In the genomic region with DNA sequence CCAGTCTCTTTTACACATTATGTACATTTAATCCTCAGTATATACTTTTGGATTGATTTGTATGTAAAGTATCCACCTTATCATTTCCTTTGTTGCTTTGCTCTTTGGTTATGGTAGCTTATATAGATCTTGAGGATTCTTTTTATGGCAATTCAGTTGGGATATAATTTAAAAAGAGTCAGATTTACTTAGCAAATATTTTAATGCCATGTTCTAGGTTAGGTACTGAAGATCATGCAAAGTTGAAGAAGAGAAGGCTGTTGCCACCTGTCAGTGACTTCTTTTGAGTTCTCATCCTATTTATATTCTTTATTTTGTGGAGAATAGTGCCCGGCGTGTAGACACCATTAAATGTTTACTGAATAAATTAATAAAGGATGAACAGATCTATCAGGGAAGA, we compare ENCODE assay signal across 32 cellular contexts.
"Had no signal": no experiment of that assay in that cellular context is flagged by ENCODE, and none has a peak within 500 bp of the region (broad histone marks: within the 10 kb centered on the region; RNA-seq: fewer than 3 reads in every experiment).

No MANE protein-coding gene starts in this region.

- H3K27me3 Mint-ChIP-seq: activated B cell treated with CpG ODN at 0.5 μM for 24 hours; activated CD4-positive, alpha-beta memory T cell treated with anti-CD3 and anti-CD28 coated beads for 36 hours; activated CD4-positive, alpha-beta T cell treated with anti-CD3 and anti-CD28 coated beads, Interleukin-2, amount 10 ng/mL, durations not matched to agents 24 days and 14 days; activated CD8-positive, alpha-beta T cell treated with anti-CD3 and anti-CD28 coated beads for 36 hours; activated T-helper 17 cell treated with anti-CD3 and anti-CD28 coated beads, Interleukin-2, amount 50 U/mL, for 72 hours had no signal

- ATAC-seq: activated CD8-positive, alpha-beta T cell treated with anti-CD3 and anti-CD28 coated beads for 36 hours; activated naive CD4-positive, alpha-beta T cell treated with anti-CD3 and anti-CD28 coated beads, Interleukin-2, amount 50 U/mL, for 72 hours; activated T-cell treated with anti-CD3 and anti-CD28 coated beads, Interleukin-2, amount 50 U/mL, for 4 hours; activated T-cell treated with anti-CD3 and anti-CD28 coated beads, Interleukin-2, amount 50 U/mL, for 72 hours; activated T-helper 17 cell treated with anti-CD3 and anti-CD28 coated beads, Interleukin-2, amount 50 U/mL, for 72 hours; body of pancreas had no signal

- H3K36me3 Mint-ChIP-seq: activated naive CD4-positive, alpha-beta T cell treated with anti-CD3 and anti-CD28 coated beads, Interleukin-2, amount 50 U/mL, for 72 hours had no signal

- H3K4me3 Mint-ChIP-seq: activated B cell treated with CpG ODN at 0.5 μM for 24 hours; activated CD4-positive, alpha-beta memory T cell treated with anti-CD3 and anti-CD28 coated beads for 36 hours; activated CD4-positive, alpha-beta T cell treated with anti-CD3 and anti-CD28 coated beads, Interleukin-2, amount 10 ng/mL, durations not matched to agents 24 days and 14 days; activated CD8-positive, alpha-beta T cell treated with anti-CD3 and anti-CD28 coated beads for 36 hours; activated naive CD4-positive, alpha-beta T cell treated with anti-CD3 and anti-CD28 coated beads for 36 hours; activated T-cell treated with anti-CD3 and anti-CD28 coated beads, Interleukin-2, amount 50 U/mL, for 4 hours; activated T-cell treated with anti-CD3 and anti-CD28 coated beads, Interleukin-2, amount 50 U/mL, for 72 hours; activated T-helper 1 cell treated with anti-CD3 and anti-CD28 coated beads, Interleukin-12 subunit alpha, Interleukin-12 subunit beta, Interleukin-2, Interleukin-4 antibody, amounts not matched to agents 30 ng/mL and 10 ng/mL and 1 ng/mL, durations not matched to agents 14 hours and 24 hours and 36 hours; activated T-helper 17 cell treated with anti-CD3 and anti-CD28 coated beads, Interleukin-2, amount 50 U/mL, for 72 hours; T-helper 1 cell treated with Interleukin-12 subunit alpha and Interleukin-12 subunit beta and Interleukin-4 antibody, amounts not matched to agents 30 μg/mL and 1 μg/mL, for 36 hours; T-helper 2 cell treated with Interferon-gamma antibody and Interleukin-4, amounts not matched to agents 5 μg/mL and 100 μg/mL, for 36 hours had no signal

- DNase-seq: activated B cell treated with CpG ODN at 0.5 μM for 24 hours; activated CD4-positive, alpha-beta memory T cell treated with anti-CD3 and anti-CD28 coated beads for 36 hours; activated CD4-positive, alpha-beta T cell treated with anti-CD3 and anti-CD28 coated beads for 4 hours; activated CD4-positive, alpha-beta T cell treated with anti-CD3 and anti-CD28 coated beads, Interleukin-2, amount 10 ng/mL, durations not matched to agents 24 days and 14 days; activated CD4-positive, alpha-beta T cell treated with anti-CD3 and anti-CD28 coated beads, Interleukin-2, amount 50 U/mL, for 1 hour; activated CD4-positive, alpha-beta T cell treated with anti-CD3 and anti-CD28 coated beads, Interleukin-2, amount 50 U/mL, for 4 hours; activated CD4-positive, CD25-positive, alpha-beta regulatory T cell treated with anti-CD3 and anti-CD28 coated beads, Interleukin-2, amount 50 U/mL, for 72 hours; activated CD8-positive, alpha-beta memory T cell treated with anti-CD3 and anti-CD28 coated beads, Interleukin-2, amount 50 U/mL, for 4 hours; activated CD8-positive, alpha-beta T cell treated with anti-CD3 and anti-CD28 coated beads for 36 hours; activated effector memory CD4-positive, alpha-beta T cell treated with anti-CD3 and anti-CD28 coated beads, Interleukin-2, amount 50 U/mL, for 16 hours; activated gamma-delta T cell treated with Interleukin-2 at 50 U/mL for 16 hours; activated naive CD4-positive, alpha-beta T cell; activated naive CD4-positive, alpha-beta T cell treated with anti-CD3 and anti-CD28 coated beads for 36 hours; activated naive CD4-positive, alpha-beta T cell treated with anti-CD3 and anti-CD28 coated beads, Interleukin-2, amount 50 U/mL, for 16 hours; activated T-cell treated with anti-CD3 and anti-CD28 coated beads for 4 hours; activated T-cell treated with anti-CD3 and anti-CD28 coated beads, Interleukin-2, amount 50 U/mL, for 1 hour; activated T-cell treated with anti-CD3 and anti-CD28 coated beads, Interleukin-2, amount 50 U/mL, for 4 hours; activated T-cell treated with anti-CD3 and anti-CD28 coated beads, Interleukin-2, amount 50 U/mL, for 72 hours; adrenal gland; amniotic stem cell; aorta; body of pancreas; brain microvascular endothelial cell; central memory CD4-positive, alpha-beta T cell; T-helper 1 cell; T-helper 2 cell; T-helper 9 cell had no signal

- H3K4me1 Mint-ChIP-seq: activated B cell treated with CpG ODN at 0.5 μM for 24 hours; activated CD4-positive, alpha-beta T cell treated with anti-CD3 and anti-CD28 coated beads, Interleukin-2, amount 10 ng/mL, durations not matched to agents 24 days and 14 days; activated T-helper 17 cell treated with anti-CD3 and anti-CD28 coated beads, Interleukin-2, amount 50 U/mL, for 72 hours had no signal

- H3K9me3 Mint-ChIP-seq: activated B cell treated with CpG ODN at 0.5 μM for 24 hours; activated CD4-positive, alpha-beta memory T cell treated with anti-CD3 and anti-CD28 coated beads for 36 hours; activated CD4-positive, alpha-beta T cell treated with anti-CD3 and anti-CD28 coated beads, Interleukin-2, amount 10 ng/mL, durations not matched to agents 24 days and 14 days; activated CD8-positive, alpha-beta T cell treated with anti-CD3 and anti-CD28 coated beads for 36 hours; activated naive CD4-positive, alpha-beta T cell treated with anti-CD3 and anti-CD28 coated beads for 36 hours; activated naive CD4-positive, alpha-beta T cell treated with anti-CD3 and anti-CD28 coated beads, Interleukin-2, amount 50 U/mL, for 72 hours; activated T-cell treated with anti-CD3 and anti-CD28 coated beads, Interleukin-2, amount 50 U/mL, for 4 hours; activated T-cell treated with anti-CD3 and anti-CD28 coated beads, Interleukin-2, amount 50 U/mL, for 72 hours; activated T-helper 1 cell treated with anti-CD3 and anti-CD28 coated beads, Interleukin-12 subunit alpha, Interleukin-12 subunit beta, Interleukin-2, Interleukin-4 antibody, amounts not matched to agents 30 ng/mL and 10 ng/mL and 1 ng/mL, durations not matched to agents 14 hours and 24 hours and 36 hours; activated T-helper 17 cell treated with anti-CD3 and anti-CD28 coated beads, Interleukin-2, amount 50 U/mL, for 72 hours; T-helper 1 cell treated with Interleukin-12 subunit alpha and Interleukin-12 subunit beta and Interleukin-4 antibody, amounts not matched to agents 30 μg/mL and 1 μg/mL, for 36 hours; T-helper 2 cell treated with Interferon-gamma antibody and Interleukin-4, amounts not matched to agents 5 μg/mL and 100 μg/mL, for 36 hours had no signal

- H3K27ac Mint-ChIP-seq: activated B cell treated with CpG ODN at 0.5 μM for 24 hours; activated CD4-positive, alpha-beta memory T cell treated with anti-CD3 and anti-CD28 coated beads for 36 hours; activated CD4-positive, alpha-beta T cell treated with anti-CD3 and anti-CD28 coated beads, Interleukin-2, amount 10 ng/mL, durations not matched to agents 24 days and 14 days; activated CD8-positive, alpha-beta T cell treated with anti-CD3 and anti-CD28 coated beads for 36 hours; activated naive CD4-positive, alpha-beta T cell treated with anti-CD3 and anti-CD28 coated beads for 36 hours; activated naive CD4-positive, alpha-beta T cell treated with anti-CD3 and anti-CD28 coated beads, Interleukin-2, amount 50 U/mL, for 72 hours; activated T-cell treated with anti-CD3 and anti-CD28 coated beads, Interleukin-2, amount 50 U/mL, for 72 hours; activated T-helper 1 cell treated with anti-CD3 and anti-CD28 coated beads, Interleukin-12 subunit alpha, Interleukin-12 subunit beta, Interleukin-2, Interleukin-4 antibody, amounts not matched to agents 30 ng/mL and 10 ng/mL and 1 ng/mL, durations not matched to agents 14 hours and 24 hours and 36 hours; activated T-helper 17 cell treated with anti-CD3 and anti-CD28 coated beads, Interleukin-2, amount 50 U/mL, for 72 hours; T-helper 1 cell treated with Interleukin-12 subunit alpha and Interleukin-12 subunit beta and Interleukin-4 antibody, amounts not matched to agents 30 μg/mL and 1 μg/mL, for 36 hours; T-helper 2 cell treated with Interferon-gamma antibody and Interleukin-4, amounts not matched to agents 5 μg/mL and 100 μg/mL, for 36 hours had no signal
